9 cellular contexts compared by ENCODE assay signal in the genomic region with DNA sequence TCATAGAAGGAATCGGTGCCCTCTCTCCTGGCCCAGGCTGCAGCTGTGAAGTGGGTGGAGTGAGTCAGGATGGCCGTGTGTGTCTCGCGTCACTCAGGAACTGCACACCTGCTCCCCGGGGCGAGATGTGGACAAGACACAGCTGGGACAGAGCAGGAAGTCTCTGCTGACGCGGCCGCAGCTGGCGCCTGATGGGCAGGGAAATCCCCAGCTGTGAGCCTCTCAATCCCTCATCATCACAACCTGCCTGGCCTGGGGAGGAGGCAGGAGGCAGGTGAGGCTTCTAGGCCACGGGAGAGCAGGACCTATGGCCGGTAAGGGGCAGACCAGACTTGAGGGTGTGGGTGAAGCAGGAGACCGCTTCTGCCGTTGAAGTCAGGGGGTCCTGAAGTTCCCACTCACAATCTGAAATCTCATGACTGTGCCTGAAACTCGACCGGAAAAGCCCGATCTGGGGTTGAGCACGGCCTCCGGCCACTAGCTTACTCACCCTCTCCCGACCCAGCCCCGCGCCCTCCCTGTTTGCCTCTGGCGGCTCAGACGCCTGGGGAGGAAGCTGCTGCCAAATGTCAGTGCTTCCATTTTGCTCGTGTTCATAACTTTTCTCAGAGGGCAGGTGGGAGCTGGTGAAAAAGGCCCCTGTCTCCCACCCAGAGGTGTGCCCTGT. TPM values are rescaled to one million over a fixed set of nuclear protein-coding genes. Genes with fewer than 3 reads are reported as not detected.
DNase-seq lines count a peak whose midpoint lies in the region; ATAC-seq and TF ChIP-seq lines count a peak whose summit lies in the region.
"Had no signal": no experiment of that assay in that cellular context is flagged by ENCODE, and none has a peak within 500 bp of the region (broad histone marks: within the 10 kb centered on the region; RNA-seq: fewer than 3 reads in every experiment).

No MANE protein-coding gene starts in this region.

- H3K4me3 ChIP-seq in IMR-90 (ENCODE audit: insufficient read depth, low read depth, low read length), result no peak overlapping the region
- H3K4me3 ChIP-seq: lung had no signal

- H2BK20ac ChIP-seq in IMR-90 (ENCODE audit: low read depth, low read length), result peak overlapping the region; percentile 63; the same call in 1 of the 2 replicates

- peak overlapping the region in 1 of 2 experiments; percentile 68; a peak in 1 of 4 replicates for H4K8ac ChIP-seq in IMR-90 (ENCODE audit: low read depth in 2 of 2, low read length in 2 of 2)

- peaks cover 7% of the 10 kb centered on the region for H3K4me1 ChIP-seq in IMR-90 (ENCODE audit: control insufficient read depth, insufficient read depth, low read length)

- no peak overlapping the region for H3K18ac ChIP-seq in IMR-90 (ENCODE audit: low read depth, low read length)

- H3K36me3 ChIP-seq in IMR-90 (ENCODE audit: control insufficient read depth, insufficient read depth, low read length), result no peaks in the 10 kb centered on the region

- 34% methylated on average over 7 of the region's 25 CpGs; no CpG with 5 or more reads in 1 of the 2 experiments for WGBS in IMR-90 (ENCODE audit: extremely low coverage in 2 of 2, insufficient read length in 1 of 2), 2 experiments

- H3K4me2 ChIP-seq in IMR-90 (ENCODE audit: low read depth, low read length), result peak overlapping the region; percentile 32

- intact Hi-C loops in IMR-90 (cut with micrococcal nuclease), result no loop called here

- no peak for TF ChIP-seq POLR2A in IMR-90 (IDR thresholded peaks at IDR 0.05; ENCODE audit: low read depth, low read length)

- peaks cover 2% of the 10 kb centered on the region; the same call in 1 of the 2 replicates for H3K27me3 ChIP-seq in IMR-90 (ENCODE audit: control insufficient read depth, insufficient read depth, low read length)

- no peaks in the 10 kb centered on the region for H3K79me1 ChIP-seq in IMR-90 (ENCODE audit: low read depth in 1 of 2, low read length in 2 of 2)

- peak overlapping the region; percentile 64 for H3K27ac Mint-ChIP-seq in activated CD8-positive, alpha-beta memory T cell treated with anti-CD3 and anti-CD28 coated beads, Interleukin-2, amount 10 ng/mL, durations not matched to agents 7 days and 5 days
- peak overlapping the region; percentile 73 for H3K27ac Mint-ChIP-seq in stimulated activated effector memory CD8-positive, alpha-beta T cell treated with anti-CD3 and anti-CD28 coated beads, Interleukin-12 subunit alpha, Interleukin-12 subunit beta, amount 100 ng/mL, for 72 hours

- no peaks in the 10 kb centered on the region for H3K9me3 Mint-ChIP-seq in activated CD8-positive, alpha-beta memory T cell treated with anti-CD3 and anti-CD28 coated beads, Interleukin-2, amount 10 ng/mL, durations not matched to agents 7 days and 5 days (ENCODE audit: low read depth)
- no peaks in the 10 kb centered on the region for H3K9me3 Mint-ChIP-seq in stimulated activated effector memory CD8-positive, alpha-beta T cell treated with anti-CD3 and anti-CD28 coated beads, Interleukin-12 subunit alpha, Interleukin-12 subunit beta, amount 100 ng/mL, for 72 hours

- H3K14ac ChIP-seq in IMR-90 (replicated peaks; ENCODE audit: low read depth, low read length), result 0 out of 2 replicates have a peak overlapping the region, but pooled peaks have one; percentile 53

- POLR2A ChIA-PET in GM10248 (lab: Yijun Ruan, JAX) (no interaction called here), IMR-90 (lab: Charles Lee; ENCODE audit: unreplicated experiment) (no interaction called here)

- ATAC-seq in GM21447 (IDR thresholded peaks at IDR 0.05; ENCODE audit: unreplicated experiment) (peak; percentile 73), IMR-90 (ENCODE audit: low read depth) (peak; percentile 78)
- ATAC-seq in activated CD8-positive, alpha-beta memory T cell treated with anti-CD3 and anti-CD28 coated beads, Interleukin-2, amount 10 ng/mL, durations not matched to agents 7 days and 5 days, result peak; percentile 74
- ATAC-seq in stimulated activated effector memory CD8-positive, alpha-beta T cell treated with anti-CD3 and anti-CD28 coated beads, Interleukin-12 subunit alpha, Interleukin-12 subunit beta, amount 100 ng/mL, for 72 hours, result peak; percentile 87

- peaks cover 25% of the 10 kb centered on the region for H3K4me1 Mint-ChIP-seq in activated CD8-positive, alpha-beta memory T cell treated with anti-CD3 and anti-CD28 coated beads, Interleukin-2, amount 10 ng/mL, durations not matched to agents 7 days and 5 days
- H3K4me1 Mint-ChIP-seq in stimulated activated effector memory CD8-positive, alpha-beta T cell treated with anti-CD3 and anti-CD28 coated beads, Interleukin-12 subunit alpha, Interleukin-12 subunit beta, amount 100 ng/mL, for 72 hours, result peaks cover 26% of the 10 kb centered on the region

- no peak overlapping the region for H2AK5ac ChIP-seq in IMR-90 (ENCODE audit: low read depth, low read length)

- peak overlapping the region; percentile 90; the same call in 1 of the 2 replicates for H2BK120ac ChIP-seq in IMR-90 (ENCODE audit: low read depth, low read length)

- no peaks in the 10 kb centered on the region for H4K20me1 ChIP-seq in IMR-90 (ENCODE audit: insufficient read depth, low read length)

- no peak overlapping the region for H3K4me3 Mint-ChIP-seq in activated CD8-positive, alpha-beta memory T cell treated with anti-CD3 and anti-CD28 coated beads, Interleukin-2, amount 10 ng/mL, durations not matched to agents 7 days and 5 days
- peak overlapping the region; percentile 26 for H3K4me3 Mint-ChIP-seq in stimulated activated effector memory CD8-positive, alpha-beta T cell treated with anti-CD3 and anti-CD28 coated beads, Interleukin-12 subunit alpha, Interleukin-12 subunit beta, amount 100 ng/mL, for 72 hours

- no peak overlapping the region; the same call in none of the 2 replicates for H3K23ac ChIP-seq in IMR-90 (ENCODE audit: low read depth, low read length)

- no TSS peak for BruUV-seq in IMR-90 (replicated peaks; lab: Mats Ljungman, UMichigan)

- peaks cover 5% of the 10 kb centered on the region; the same call in 1 of the 2 replicates for H3K9me1 ChIP-seq in IMR-90 (ENCODE audit: insufficient read depth, low read length)

- DNase-seq in GM10248 (ENCODE audit: extremely low spot score), result peak; percentile 90
- peak; percentile 92 for DNase-seq in IMR-90
- DNase-seq in activated CD8-positive, alpha-beta memory T cell treated with anti-CD3 and anti-CD28 coated beads, Interleukin-2, amount 10 ng/mL, durations not matched to agents 7 days and 5 days, result peak; percentile 73
- peak; percentile 28 for DNase-seq in iPS-NIHi11 (ENCODE audit: low spot score)
- peak; percentile 32 to 67 for DNase-seq in stimulated activated effector memory CD8-positive, alpha-beta T cell treated with anti-CD3 and anti-CD28 coated beads, Interleukin-12 subunit alpha, Interleukin-12 subunit beta, amount 100 ng/mL, for 72 hours (ENCODE audit: low spot score in 2 of 2)
- DNase-seq in midbrain (lab: John Stamatoyannopoulos, UW), result no peak
- no peak for DNase-seq in SW 1271 (lab: John Stamatoyannopoulos, UW)

- peak overlapping the region; percentile 74 for H2BK5ac ChIP-seq in IMR-90 (ENCODE audit: low read depth, low read length, poor library complexity, severe bottlenecking)

- CTCF ChIA-PET in GM10248 (lab: Yijun Ruan, JAX), result interaction anchor here (0.8 to 1.3 kb wide), 4 partner anchors 9 to 63 kb away, joined by 3 to 5 read pairs (median 4); no protein-coding TSS in a partner anchor
- CTCF ChIA-PET in IMR-90 (lab: Yijun Ruan, JAX), result no interaction called here
- CTCF ChIA-PET in activated CD8-positive, alpha-beta memory T cell treated with anti-CD3 and anti-CD28 coated beads, Interleukin-2, amount 10 ng/mL, durations not matched to agents 7 days and 5 days (lab: Charles Lee), result interaction anchor here (0.9 kb wide), 1 partner anchor 16 kb away, joined by 3 read pairs; no protein-coding TSS in a partner anchor

- H3K27ac ChIP-seq in IMR-90 (ENCODE audit: insufficient read depth, low read length), result no peak overlapping the region; the same call in 1 of the 2 replicates

- H2BK15ac ChIP-seq in IMR-90 (ENCODE audit: low read depth, low read length), result no peak overlapping the region

- peak overlapping the region; percentile 79 for H3K4ac ChIP-seq in IMR-90 (ENCODE audit: low read depth, low read length)

- dilution Hi-C loops in IMR-90 (cut with HindIII; ENCODE audit: low sequenced_read_pairs, unreplicated experiment), result no loop called here

- no peaks in the 10 kb centered on the region for H3K36me3 Mint-ChIP-seq in activated CD8-positive, alpha-beta memory T cell treated with anti-CD3 and anti-CD28 coated beads, Interleukin-2, amount 10 ng/mL, durations not matched to agents 7 days and 5 days
- no peaks in the 10 kb centered on the region for H3K36me3 Mint-ChIP-seq in stimulated activated effector memory CD8-positive, alpha-beta T cell treated with anti-CD3 and anti-CD28 coated beads, Interleukin-12 subunit alpha, Interleukin-12 subunit beta, amount 100 ng/mL, for 72 hours

- peak overlapping the region; percentile 42; the same call in 1 of the 2 replicates for H4K5ac ChIP-seq in IMR-90 (ENCODE audit: low read depth, low read length)

- peak overlapping the region; percentile 93 for H2AFZ ChIP-seq in IMR-90 (replicated peaks; ENCODE audit: low read length, poor library complexity)

- no peak for TF ChIP-seq RAD21 in IMR-90 (IDR thresholded peaks at IDR 0.05; ENCODE audit: low read length)

- peak overlapping the region; percentile 63; the same call in 1 of the 2 replicates for H4K91ac ChIP-seq in IMR-90 (ENCODE audit: insufficient read depth, low read depth, low read length)

- H3K56ac ChIP-seq in IMR-90 (ENCODE audit: extremely low read depth, insufficient read depth, low read length), result no peak overlapping the region

- in situ Hi-C loops in IMR-90 (cut with MboI; ENCODE audit: low sequenced_read_pairs), result no loop called here

- H3K9me3 ChIP-seq in IMR-90 (ENCODE audit: control insufficient read depth, insufficient read depth, low read length), result no peaks in the 10 kb centered on the region

- no peaks in the 10 kb centered on the region for H3K27me3 Mint-ChIP-seq in activated CD8-positive, alpha-beta memory T cell treated with anti-CD3 and anti-CD28 coated beads, Interleukin-2, amount 10 ng/mL, durations not matched to agents 7 days and 5 days

- TF ChIP-seq CTCF in GM10248 (IDR thresholded peaks at IDR 0.05; ENCODE audit: control extremely low read depth, extremely low read depth, low read depth, missing control alignments) (no peak), IMR-90 (conservative IDR thresholded peaks at IDR 0.05; ENCODE audit: low read depth, low read length) (no peak)

- H2AK9ac ChIP-seq in IMR-90 (replicated peaks; ENCODE audit: low read depth, low read length, poor library complexity), result peak overlapping the region; percentile 82

- H3K9ac ChIP-seq in IMR-90 (ENCODE audit: low read depth, low read length), result no peak overlapping the region

RNA-seq across cellular contexts. Expression of gene TRPV3, which starts 1.1 kb away (rescaled TPM):
- total RNA-seq in IMR-90 (2012; rRNA removed), result under 0.01 and 0.18 TPM in 2 replicates
- polyA plus RNA-seq in IMR-90 (2012; rRNA removed), result 0.10 and 0.26 TPM in 2 replicates
- polyA plus RNA-seq in IMR-90 (2012; cell fraction: cytosol; rRNA removed), result 0.03 and 0.14 TPM in 2 replicates
- polyA plus RNA-seq in IMR-90 (2012; cell fraction: nucleus; rRNA removed; ENCODE audit: low replicate concordance), result 0.59 and 1.5 TPM in 2 replicates
- total RNA-seq in activated CD8-positive, alpha-beta memory T cell treated with anti-CD3 and anti-CD28 coated beads, Interleukin-2, amount 10 ng/mL, durations not matched to agents 7 days and 5 days, result under 1 TPM; 0.41 to 0.98 TPM

RNA-seq across cellular contexts. Expression of gene TRPV1, which starts 50.5 kb away (rescaled TPM):
- total RNA-seq in IMR-90 (2012; rRNA removed), result 0.28 and 0.54 TPM in 2 replicates
- 1.5 and 1.9 TPM in 2 replicates for polyA plus RNA-seq in IMR-90 (2012; rRNA removed)
- polyA plus RNA-seq in IMR-90 (2012; cell fraction: cytosol; rRNA removed), result 0.74 and 0.99 TPM in 2 replicates
- polyA plus RNA-seq in IMR-90 (2012; cell fraction: nucleus; rRNA removed; ENCODE audit: low replicate concordance), result 14.3 and 14.8 TPM in 2 replicates
- 1 to 10 TPM; 5.3 to 5.4 TPM for total RNA-seq in activated CD8-positive, alpha-beta memory T cell treated with anti-CD3 and anti-CD28 coated beads, Interleukin-2, amount 10 ng/mL, durations not matched to agents 7 days and 5 days

Comparison
In these comparisons a context has a peak if more than half of its experiments do, and no peak if none do; other contexts are left out.
1. DNase-seq: peak in GM10248 (single experiment), IMR-90 (single experiment), activated CD8-positive, alpha-beta memory T cell treated with anti-CD3 and anti-CD28 coated beads, Interleukin-2, amount 10 ng/mL, durations not matched to agents 7 days and 5 days (single experiment), iPS-NIHi11 (single experiment) and stimulated activated effector memory CD8-positive, alpha-beta T cell treated with anti-CD3 and anti-CD28 coated beads, Interleukin-12 subunit alpha, Interleukin-12 subunit beta, amount 100 ng/mL, for 72 hours (2 of 2); none in midbrain (single experiment) and SW 1271 (0 of 2).
2. Peak in every context shown above with its lines, with median percentiles within 50 percentile points of each other: ATAC-seq.